Comparison of ENCODE assay signal across 23 cellular contexts in the genomic region with DNA sequence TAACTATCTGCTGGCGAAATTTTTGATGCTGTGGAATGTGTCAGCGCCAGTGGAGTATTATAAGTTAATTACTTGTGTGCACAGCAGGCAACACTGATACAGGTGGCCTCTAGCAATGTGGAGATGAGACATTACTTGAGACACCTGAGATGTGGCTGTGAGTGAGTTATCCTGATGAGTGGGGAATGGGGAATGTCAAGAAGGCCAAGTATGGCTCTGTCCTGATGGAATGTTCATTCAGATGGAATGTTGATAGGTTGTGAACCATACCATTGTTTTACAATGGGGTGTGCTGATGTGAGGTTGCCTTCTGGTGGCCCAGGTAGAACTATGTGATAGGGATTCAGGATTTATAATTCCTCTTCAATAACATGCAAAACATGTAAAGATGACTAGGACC.
A peak's percentile ranks its signal among the peaks of the same experiment; 100 is the strongest.
DNase-seq lines count a peak whose midpoint lies in the region; ATAC-seq, FAIRE-seq and TF ChIP-seq lines count a peak whose summit lies in the region.
"Had no signal": no experiment of that assay in that cellular context is flagged by ENCODE, and none has a peak within 500 bp of the region (broad histone marks: within the 10 kb centered on the region; RNA-seq: fewer than 3 reads in every experiment).

No MANE protein-coding gene starts in this region.

- H3K4me3 ChIP-seq in Caco-2 (ENCODE audit: low read depth, low read length) (no peak overlapping the region), keratinocyte (ENCODE audit: control insufficient read depth in 2 of 3, extremely low read depth in 1 of 3, insufficient read depth in 2 of 3, low read depth in 1 of 3, low read length in 3 of 3) (peak overlapping the region in 2 of 3 experiments; percentile 58 to 62)
- H3K4me3 ChIP-seq: ascending aorta; BLaER1 treated with 17β-estradiol and CSF1 and Interleukin-3, amounts not matched to agents 10 nM and 100 nM; hepatocyte had no signal

- ATAC-seq in WTC11: peak; percentile 92
- ATAC-seq: left cardiac atrium had no signal

- no TSS peak for BruUV-seq in Caco-2 (replicated peaks; lab: Mats Ljungman, UMichigan)

- H3K9ac ChIP-seq in keratinocyte (ENCODE audit: control insufficient read depth, extremely low read depth, insufficient read depth, low read length): peak overlapping the region; percentile 39
- H3K9ac ChIP-seq: BLaER1 treated with 17β-estradiol and CSF1 and Interleukin-3, amounts not matched to agents 10 nM and 100 nM had no signal

- no peaks in the 10 kb centered on the region for H3K9me1 ChIP-seq in keratinocyte (ENCODE audit: control insufficient read depth, extremely low read depth, insufficient read depth, low read length)

- H3K36me3 ChIP-seq in Caco-2 (ENCODE audit: control insufficient read depth, insufficient read depth, low read length) (no peaks in the 10 kb centered on the region), keratinocyte (ENCODE audit: control insufficient read depth in 2 of 2, extremely low read depth in 1 of 2, insufficient read depth in 2 of 2, low read length in 2 of 2) (no peaks in the 10 kb centered on the region)
- H3K36me3 ChIP-seq: ascending aorta; BLaER1 treated with 17β-estradiol and CSF1 and Interleukin-3, amounts not matched to agents 10 nM and 100 nM; WERI-Rb-1 had no signal

- CTCF ChIA-PET in Caco-2 (lab: Charles Lee): no interaction called here
- CTCF ChIA-PET in WTC11 (lab: Charles Lee): interaction anchor here (0.5 kb wide), 1 partner anchor 67 kb away, joined by 3 read pairs; no protein-coding TSS in a partner anchor
- CTCF ChIA-PET in activated CD4-positive, alpha-beta memory T cell treated with anti-CD3 and anti-CD28 coated beads, Interleukin-2, amount 10 ng/mL, durations not matched to agents 7 days and 5 days (lab: Charles Lee): no interaction called here

- H4K20me1 ChIP-seq in keratinocyte (ENCODE audit: control insufficient read depth, extremely low read depth, insufficient read depth, low read length): no peaks in the 10 kb centered on the region

- TF ChIP-seq CTCF in Caco-2 (IDR thresholded peaks at IDR 0.05; ENCODE audit: insufficient read depth in 1 of 2, low read depth in 1 of 2, low read length in 1 of 2, severe bottlenecking in 1 of 2, unreplicated experiment in 1 of 2): no peak
- TF ChIP-seq CTCF in WTC11 (IDR thresholded peaks at IDR 0.05): no peak
- TF ChIP-seq CTCF in keratinocyte (optimal IDR thresholded peaks at IDR 0.05 in 1 of 3, IDR thresholded peaks at IDR 0.05 in 1 of 3, conservative IDR thresholded peaks at IDR 0.05 in 1 of 3; ENCODE audit: extremely low read depth in 1 of 3, insufficient read depth in 2 of 3, low read length in 3 of 3): peak in 2 of 3 experiments; percentile 20 to 46

- H3K27ac Mint-ChIP-seq in Caco-2 (ENCODE audit: unreplicated experiment) (peak overlapping the region; percentile 37), WTC11 (peak overlapping the region; percentile 26; the same call in 1 of the 2 replicates)
- no peak overlapping the region for H3K27ac Mint-ChIP-seq in activated CD4-positive, alpha-beta memory T cell treated with anti-CD3 and anti-CD28 coated beads, Interleukin-2, amount 10 ng/mL, durations not matched to agents 7 days and 5 days
- H3K27ac Mint-ChIP-seq: activated CD4-positive, alpha-beta memory T cell treated with anti-CD3 and anti-CD28 coated beads for 36 hours; activated naive CD4-positive, alpha-beta T cell treated with anti-CD3 and anti-CD28 coated beads, Interleukin-2, amount 10 ng/mL, durations not matched to agents 7 days and 5 days; T-helper 1 cell treated with Interleukin-12 subunit alpha and Interleukin-12 subunit beta and Interleukin-4 antibody, amounts not matched to agents 30 μg/mL and 1 μg/mL, for 36 hours had no signal

- no peak overlapping the region for H2AFZ ChIP-seq in keratinocyte (ENCODE audit: control insufficient read depth, low read length)
- H2AFZ ChIP-seq: hepatocyte had no signal

- H3K27me3 Mint-ChIP-seq in Caco-2 (ENCODE audit: insufficient read depth, unreplicated experiment) (no peaks in the 10 kb centered on the region), WTC11 (ENCODE audit: low read depth) (no peaks in the 10 kb centered on the region)
- no peaks in the 10 kb centered on the region for H3K27me3 Mint-ChIP-seq in activated CD4-positive, alpha-beta memory T cell treated with anti-CD3 and anti-CD28 coated beads, Interleukin-2, amount 10 ng/mL, durations not matched to agents 7 days and 5 days
- H3K27me3 Mint-ChIP-seq: activated CD4-positive, alpha-beta memory T cell treated with anti-CD3 and anti-CD28 coated beads for 36 hours; activated naive CD4-positive, alpha-beta T cell treated with anti-CD3 and anti-CD28 coated beads, Interleukin-2, amount 10 ng/mL, durations not matched to agents 7 days and 5 days had no signal

- DNase-seq in Caco-2 (peak; percentile 27 to 58), HT1080 (ENCODE audit: low read depth) (peak; percentile 69), WTC11 (ENCODE audit: low spot score) (no peak), keratinocyte (ENCODE audit: low read depth, low spot score) (peak; percentile 93), G401 (ENCODE audit: low spot score) (no peak), cerebellar nuclear complex (lab: John Stamatoyannopoulos, UW) (no peak)
- DNase-seq in activated CD4-positive, alpha-beta memory T cell treated with anti-CD3 and anti-CD28 coated beads, Interleukin-2, amount 10 ng/mL, durations not matched to agents 7 days and 5 days: no peak
- no peak for DNase-seq in central memory CD4-positive, alpha-beta T cell
- DNase-seq: activated CD4-positive, alpha-beta memory T cell treated with anti-CD3 and anti-CD28 coated beads for 36 hours; activated naive CD4-positive, alpha-beta T cell treated with anti-CD3 and anti-CD28 coated beads, Interleukin-2, amount 10 ng/mL, durations not matched to agents 7 days and 5 days; activated T-cell treated with anti-CD3 and anti-CD28 coated beads, Interleukin-2, amount 50 U/mL, for 1 hour; KG1; left cardiac atrium; NCI-H1048; NCI-H2029; SHP77 treated with DMSO at 0.1 percent for 48 hours; stimulated activated CD4-positive, alpha-beta T cell treated with anti-CD3 and anti-CD28 coated beads, Interleukin-15, amount 100 ng/mL, for 24 hours; WERI-Rb-1 had no signal

- H3K4me1 Mint-ChIP-seq in Caco-2 (ENCODE audit: low read depth, unreplicated experiment) (peaks cover 29% of the 10 kb centered on the region), WTC11 (peaks cover 34% of the 10 kb centered on the region)
- H3K4me1 Mint-ChIP-seq in activated CD4-positive, alpha-beta memory T cell treated with anti-CD3 and anti-CD28 coated beads, Interleukin-2, amount 10 ng/mL, durations not matched to agents 7 days and 5 days: no peaks in the 10 kb centered on the region
- H3K4me1 Mint-ChIP-seq: activated naive CD4-positive, alpha-beta T cell treated with anti-CD3 and anti-CD28 coated beads, Interleukin-2, amount 10 ng/mL, durations not matched to agents 7 days and 5 days had no signal

- H3K36me3 Mint-ChIP-seq in Caco-2 (ENCODE audit: insufficient read depth, unreplicated experiment): peaks cover 5% of the 10 kb centered on the region
- no peaks in the 10 kb centered on the region for H3K36me3 Mint-ChIP-seq in WTC11
- H3K36me3 Mint-ChIP-seq in activated CD4-positive, alpha-beta memory T cell treated with anti-CD3 and anti-CD28 coated beads, Interleukin-2, amount 10 ng/mL, durations not matched to agents 7 days and 5 days (ENCODE audit: low read depth): no peaks in the 10 kb centered on the region
- H3K36me3 Mint-ChIP-seq: activated CD4-positive, alpha-beta memory T cell treated with anti-CD3 and anti-CD28 coated beads for 36 hours; activated naive CD4-positive, alpha-beta T cell treated with anti-CD3 and anti-CD28 coated beads, Interleukin-2, amount 10 ng/mL, durations not matched to agents 7 days and 5 days had no signal

- intact Hi-C loops in Caco-2 (cut with micrococcal nuclease; ENCODE audit: unreplicated experiment): no loop called here

- in situ Hi-C loops in G401 (cut with HindIII; ENCODE audit: low sequenced_read_pairs): no loop called here

- H3K9me3 Mint-ChIP-seq in Caco-2 (ENCODE audit: unreplicated experiment) (no peaks in the 10 kb centered on the region), WTC11 (no peaks in the 10 kb centered on the region)
- peaks cover 2% of the 10 kb centered on the region for H3K9me3 Mint-ChIP-seq in activated CD4-positive, alpha-beta memory T cell treated with anti-CD3 and anti-CD28 coated beads, Interleukin-2, amount 10 ng/mL, durations not matched to agents 7 days and 5 days
- H3K9me3 Mint-ChIP-seq: activated CD4-positive, alpha-beta memory T cell treated with anti-CD3 and anti-CD28 coated beads for 36 hours; activated naive CD4-positive, alpha-beta T cell treated with anti-CD3 and anti-CD28 coated beads, Interleukin-2, amount 10 ng/mL, durations not matched to agents 7 days and 5 days; T-helper 1 cell treated with Interleukin-12 subunit alpha and Interleukin-12 subunit beta and Interleukin-4 antibody, amounts not matched to agents 30 μg/mL and 1 μg/mL, for 36 hours had no signal

- POLR2A ChIA-PET in Caco-2 (lab: Charles Lee): no interaction called here
- POLR2A ChIA-PET in WTC11 (lab: Charles Lee): no interaction called here
- POLR2A ChIA-PET in activated CD4-positive, alpha-beta memory T cell treated with anti-CD3 and anti-CD28 coated beads, Interleukin-2, amount 10 ng/mL, durations not matched to agents 7 days and 5 days (lab: Charles Lee): no interaction called here

- dilution Hi-C loops in keratinocyte (cut with MboI; ENCODE audit: extremely low pct_ligation_motif_present, low sequenced_read_pairs): no loop called here

- H3K9me3 ChIP-seq in Caco-2: no peaks in the 10 kb centered on the region
- H3K9me3 ChIP-seq in keratinocyte (ENCODE audit: control insufficient read depth, low read depth, low read length): no peaks in the 10 kb centered on the region
- H3K9me3 ChIP-seq: ascending aorta; BLaER1 treated with 17β-estradiol and CSF1 and Interleukin-3, amounts not matched to agents 10 nM and 100 nM had no signal

- H3K4me1 ChIP-seq in Caco-2 (peaks cover 38% of the 10 kb centered on the region), keratinocyte (ENCODE audit: control insufficient read depth, extremely low read depth, insufficient read depth, low read length) (peaks cover 42% of the 10 kb centered on the region)
- H3K4me1 ChIP-seq: BLaER1 treated with 17β-estradiol and CSF1 and Interleukin-3, amounts not matched to agents 10 nM and 100 nM had no signal

- peak overlapping the region; percentile 96 for H3K4me2 ChIP-seq in keratinocyte (ENCODE audit: control insufficient read depth, extremely low read depth, insufficient read depth, low read depth, low read length)
- H3K4me2 ChIP-seq: BLaER1 treated with 17β-estradiol and CSF1 and Interleukin-3, amounts not matched to agents 10 nM and 100 nM; hepatocyte had no signal

- peak; percentile 99 for FAIRE-seq in keratinocyte (lab: Jason Lieb, UNC)
- FAIRE-seq: endometrium had no signal

- H3K4me3 Mint-ChIP-seq in Caco-2 (ENCODE audit: unreplicated experiment) (no peak overlapping the region), WTC11 (no peak overlapping the region)
- H3K4me3 Mint-ChIP-seq in activated CD4-positive, alpha-beta memory T cell treated with anti-CD3 and anti-CD28 coated beads, Interleukin-2, amount 10 ng/mL, durations not matched to agents 7 days and 5 days: no peak overlapping the region
- H3K4me3 Mint-ChIP-seq: activated CD4-positive, alpha-beta memory T cell treated with anti-CD3 and anti-CD28 coated beads for 36 hours; activated naive CD4-positive, alpha-beta T cell treated with anti-CD3 and anti-CD28 coated beads, Interleukin-2, amount 10 ng/mL, durations not matched to agents 7 days and 5 days; T-helper 1 cell treated with Interleukin-12 subunit alpha and Interleukin-12 subunit beta and Interleukin-4 antibody, amounts not matched to agents 30 μg/mL and 1 μg/mL, for 36 hours had no signal

- H3K79me2 ChIP-seq in keratinocyte (ENCODE audit: control insufficient read depth, insufficient read depth, low read length): no peaks in the 10 kb centered on the region

- peak overlapping the region; percentile 73 for H3K27ac ChIP-seq in keratinocyte (ENCODE audit: control insufficient read depth, insufficient read depth, low read length)
- H3K27ac ChIP-seq: ascending aorta; BLaER1 treated with 17β-estradiol and CSF1 and Interleukin-3, amounts not matched to agents 10 nM and 100 nM; hepatocyte; WERI-Rb-1 had no signal

- H3K27me3 ChIP-seq in Caco-2 (replicated peaks; ENCODE audit: control insufficient read depth, insufficient read depth, low read length) (no peaks in the 10 kb centered on the region), keratinocyte (ENCODE audit: control insufficient read depth, extremely low read depth, insufficient read depth, low read length) (no peaks in the 10 kb centered on the region)
- H3K27me3 ChIP-seq: ascending aorta; BLaER1 treated with 17β-estradiol and CSF1 and Interleukin-3, amounts not matched to agents 10 nM and 100 nM; hepatocyte had no signal

Comparison
In these comparisons a context has a peak if more than half of its experiments do, and no peak if none do; other contexts are left out.
1. DNase-seq: peak in Caco-2 (2 of 2), HT1080 (single experiment) and keratinocyte (single experiment); none in WTC11 (single experiment), activated CD4-positive, alpha-beta memory T cell treated with anti-CD3 and anti-CD28 coated beads, Interleukin-2, amount 10 ng/mL, durations not matched to agents 7 days and 5 days (single experiment), G401 (single experiment), central memory CD4-positive, alpha-beta T cell (single experiment) and cerebellar nuclear complex (0 of 2).
2. CTCF ChIP-seq: peak in keratinocyte (2 of 3); none in Caco-2 (0 of 2) and WTC11 (single experiment).